Comparison of ENCODE assay signal across 9 cellular contexts in the genomic region with DNA sequence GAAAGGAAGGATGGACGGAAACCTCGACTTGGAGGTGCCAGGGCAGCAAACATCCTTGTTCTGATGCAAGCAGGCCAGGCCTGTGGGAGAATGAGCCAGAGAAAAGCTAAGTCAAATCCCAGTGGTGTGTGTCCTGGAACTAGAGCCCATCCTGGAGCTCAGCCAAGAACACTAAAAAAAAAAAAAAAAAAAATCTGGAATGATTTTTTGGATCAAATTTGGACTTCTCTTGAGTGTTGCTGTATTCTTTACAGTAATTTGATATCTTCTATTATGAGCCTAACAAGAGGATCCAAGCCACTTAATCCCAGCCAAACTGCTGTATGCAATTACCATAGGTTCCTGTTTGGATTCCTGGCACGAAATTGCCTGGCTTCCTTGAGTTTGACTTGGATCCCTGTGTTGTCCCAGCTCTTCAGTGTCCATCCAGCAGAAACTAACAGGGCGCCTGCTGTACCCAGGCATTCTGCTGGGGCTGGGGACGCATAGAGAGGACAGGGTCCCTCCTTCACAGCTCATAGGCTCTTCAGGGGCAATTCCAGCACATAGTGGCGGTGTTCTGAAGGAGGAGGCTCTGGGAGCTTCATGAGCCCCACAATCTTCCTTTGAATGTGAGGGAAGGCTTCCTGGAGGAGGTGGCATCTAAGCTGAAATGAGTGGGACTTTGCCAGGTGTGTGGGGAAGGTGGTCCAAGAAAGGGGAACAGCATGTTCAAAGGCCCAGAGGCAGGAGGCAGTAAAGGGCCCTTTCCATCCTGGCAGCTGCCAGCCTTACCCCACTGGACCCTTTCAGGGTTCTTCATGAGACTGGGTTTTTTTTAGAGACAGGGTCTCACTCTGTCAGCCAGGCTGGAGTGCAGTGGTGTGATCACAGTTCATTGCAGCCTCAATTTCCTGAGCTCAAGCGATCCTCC. TPM values are rescaled to one million over a fixed set of nuclear protein-coding genes. Genes with fewer than 3 reads are reported as not detected.
DNase-seq lines count a peak whose midpoint lies in the region; ATAC-seq and TF ChIP-seq lines count a peak whose summit lies in the region.
"Had no signal": no experiment of that assay in that cellular context is flagged by ENCODE, and none has a peak within 500 bp of the region (broad histone marks: within the 10 kb centered on the region; RNA-seq: fewer than 3 reads in every experiment).

No MANE protein-coding gene starts in this region.

- intact Hi-C loops in sciatic nerve (cut with DNase I): no loop called here
- intact Hi-C loops in CD4-positive, alpha-beta T cell (cut with DNase I, micrococcal nuclease): no loop called here

- peaks cover 3% of the 10 kb centered on the region for H3K4me1 Mint-ChIP-seq in CD4-positive, alpha-beta T cell (ENCODE audit: low read depth)
- H3K4me1 Mint-ChIP-seq: stimulated activated memory B cell treated with anti-CD40 and anti-IgM and Interleukin-4, amounts not matched to agents 10 μg/mL and 1 μg/mL and 100 μg/mL, for 72 hours had no signal

- no peak overlapping the region for H3K4me3 ChIP-seq in cardiac fibroblast (replicated peaks in 1 of 2; ENCODE audit: low read depth in 2 of 2, low read length in 2 of 2)
- H3K4me3 ChIP-seq: cardiac muscle cell had no signal

- no peaks in the 10 kb centered on the region for H3K27me3 Mint-ChIP-seq in CD4-positive, alpha-beta T cell
- H3K27me3 Mint-ChIP-seq: stimulated activated memory B cell treated with anti-CD40 and anti-IgM and Interleukin-4, amounts not matched to agents 10 μg/mL and 1 μg/mL and 100 μg/mL, for 72 hours had no signal

- POLR2A ChIA-PET in CD4-positive, alpha-beta T cell (lab: Charles Lee): interaction anchor here (0.6 to 1.4 kb wide), 8 partner anchors 9 to 73 kb away, joined by 3 to 6 read pairs (median 4); partner anchors contain the start of gene SRP9

- DNase-seq in LHCN-M2 (ENCODE audit: low read depth) (peak; percentile 56), cardiac fibroblast (ENCODE audit: low read depth in 2 of 2) (peak; percentile 52 to 97), sciatic nerve (ENCODE audit: low spot score) (no peak), NOMO-1 (lab: John Stamatoyannopoulos, UW; ENCODE audit: unreplicated experiment in 2 of 2) (no peak), GM10266 (ENCODE audit: extremely low spot score) (no peak)
- DNase-seq in CD4-positive, alpha-beta T cell: no peak

- peak; percentile 95 for ATAC-seq in sciatic nerve
- ATAC-seq in CD4-positive, alpha-beta T cell (ENCODE audit: poor library complexity): no peak
- ATAC-seq: stimulated activated memory B cell treated with anti-CD40 and anti-IgM and Interleukin-4, amounts not matched to agents 10 μg/mL and 1 μg/mL and 100 μg/mL, for 72 hours had no signal

- no peak overlapping the region for H3K4me3 Mint-ChIP-seq in CD4-positive, alpha-beta T cell
- H3K4me3 Mint-ChIP-seq: stimulated activated memory B cell treated with anti-CD40 and anti-IgM and Interleukin-4, amounts not matched to agents 10 μg/mL and 1 μg/mL and 100 μg/mL, for 72 hours had no signal

- CTCF ChIA-PET in CD4-positive, alpha-beta T cell (lab: Charles Lee): interaction anchor here (0.7 kb wide), 1 partner anchor 356 kb away, joined by 3 read pairs; no protein-coding TSS in a partner anchor

- no peaks in the 10 kb centered on the region for H3K36me3 Mint-ChIP-seq in CD4-positive, alpha-beta T cell (ENCODE audit: low read depth)
- H3K36me3 Mint-ChIP-seq: stimulated activated memory B cell treated with anti-CD40 and anti-IgM and Interleukin-4, amounts not matched to agents 10 μg/mL and 1 μg/mL and 100 μg/mL, for 72 hours had no signal

- no peaks in the 10 kb centered on the region for H3K9me3 Mint-ChIP-seq in CD4-positive, alpha-beta T cell
- H3K9me3 Mint-ChIP-seq: stimulated activated memory B cell treated with anti-CD40 and anti-IgM and Interleukin-4, amounts not matched to agents 10 μg/mL and 1 μg/mL and 100 μg/mL, for 72 hours had no signal

- no peak overlapping the region for H3K27ac Mint-ChIP-seq in CD4-positive, alpha-beta T cell
- H3K27ac Mint-ChIP-seq: stimulated activated memory B cell treated with anti-CD40 and anti-IgM and Interleukin-4, amounts not matched to agents 10 μg/mL and 1 μg/mL and 100 μg/mL, for 72 hours had no signal

- TF ChIP-seq CTCF in cardiac fibroblast (IDR thresholded peaks at IDR 0.05; ENCODE audit: low read depth, low read length): no peak
- TF ChIP-seq CTCF in GM10266 (IDR thresholded peaks at IDR 0.05; ENCODE audit: control insufficient read depth, insufficient read depth, low read depth, missing control alignments): no peak
- TF ChIP-seq CTCF in CD4-positive, alpha-beta T cell (IDR thresholded peaks at IDR 0.05): no peak

- H3K9me3 ChIP-seq in CD4-positive, alpha-beta T cell (ENCODE audit: control insufficient read depth, low read length): no peaks in the 10 kb centered on the region

- H3K27ac ChIP-seq in CD4-positive, alpha-beta T cell (ENCODE audit: low read depth, low read length): no peak overlapping the region
- H3K27ac ChIP-seq: cardiac muscle cell had no signal

- no peaks in the 10 kb centered on the region for H3K27me3 ChIP-seq in CD4-positive, alpha-beta T cell (ENCODE audit: control insufficient read depth, insufficient read depth, low read length)
- H3K27me3 ChIP-seq: cardiac muscle cell had no signal

RNA-seq across cellular contexts. Expression of gene EPHX1, which starts 24.7 kb away (rescaled TPM):
- total RNA-seq in LHCN-M2 (2014; rRNA removed) (13.3 and 18.0 TPM in 2 replicates), sciatic nerve (232 TPM)
- 72.7 TPM for polyA plus RNA-seq in LHCN-M2 (2012)
- total RNA-seq in CD4-positive, alpha-beta T cell: under 1 TPM; 0.34 to 0.47 TPM

RNA-seq across cellular contexts. Expression of gene TMEM63A, which starts 47.5 kb away (rescaled TPM):
- 10.1 and 10.2 TPM in 2 replicates for total RNA-seq in LHCN-M2 (2014; rRNA removed)
- polyA plus RNA-seq in LHCN-M2 (2012): 13.0 TPM
- 95.7 TPM for total RNA-seq in sciatic nerve
- total RNA-seq in CD4-positive, alpha-beta T cell: 100 to 1,000 TPM; 199 to 204 TPM

RNA-seq across cellular contexts. Expression of gene LEFTY1, which starts 54.3 kb away (rescaled TPM):
- total RNA-seq in LHCN-M2 (2014; rRNA removed) (not detected in 2 replicates), sciatic nerve (0.89 TPM)
- not detected for polyA plus RNA-seq in LHCN-M2 (2012)
- total RNA-seq in CD4-positive, alpha-beta T cell: not detected
- total RNA-seq: SK-MEL-5 had no signal
- polyA plus RNA-seq: cardiac muscle cell had no signal

RNA-seq across cellular contexts. Expression of gene SRP9, which starts 57.0 kb away (rescaled TPM):
- total RNA-seq in LHCN-M2 (2014; rRNA removed): 407 and 426 TPM in 2 replicates
- polyA plus RNA-seq in LHCN-M2 (2012): 181 TPM
- total RNA-seq in sciatic nerve: 151 TPM
- 10 to 100 TPM; 63.7 to 69.8 TPM for total RNA-seq in CD4-positive, alpha-beta T cell

Comparison
In these comparisons a context has a peak if more than half of its experiments do, and no peak if none do; other contexts are left out.
1. DNase-seq: peak in LHCN-M2 (single experiment) and cardiac fibroblast (2 of 2); none in sciatic nerve (single experiment), NOMO-1 (0 of 2), GM10266 (single experiment) and CD4-positive, alpha-beta T cell (0 of 10).